ENCODE assay signal across 12 cellular contexts in the genomic region with DNA sequence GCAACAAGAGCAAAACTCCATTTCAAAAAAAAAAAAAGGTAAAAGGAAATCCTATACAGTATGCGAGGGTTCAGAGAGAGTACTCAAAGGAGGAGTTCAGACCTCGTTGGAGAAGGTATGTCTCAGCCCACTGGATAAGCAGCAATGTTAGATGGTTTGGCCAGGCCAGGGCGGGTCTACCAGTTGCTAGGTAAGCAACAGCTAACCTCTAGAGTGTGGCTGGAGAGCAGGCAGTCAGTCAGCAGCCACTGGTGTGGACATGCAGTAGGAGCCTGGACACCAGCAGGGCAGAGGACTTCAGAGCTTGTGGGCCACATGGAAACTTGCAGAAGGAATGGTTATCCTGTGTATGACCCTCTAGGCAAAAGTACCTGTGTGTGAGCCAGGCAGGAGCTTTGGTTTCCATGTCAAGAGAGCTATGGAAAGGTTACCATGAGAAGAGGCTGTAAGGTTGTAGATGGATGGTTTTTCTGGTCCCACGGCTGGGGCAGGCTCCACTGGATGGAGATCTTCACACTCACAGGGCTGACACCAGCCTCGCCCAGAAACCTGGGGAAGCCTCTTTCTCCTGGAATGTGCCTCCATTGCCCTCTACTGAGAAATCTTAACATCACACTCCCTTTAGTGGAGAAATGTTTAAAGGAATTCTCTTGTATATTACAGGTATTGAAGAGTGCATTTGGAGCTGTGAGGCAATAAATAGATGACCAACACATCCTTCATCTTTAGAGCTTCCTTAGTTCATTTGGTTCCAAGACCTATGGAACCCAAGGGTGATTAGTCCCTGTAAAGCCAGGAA.
A peak's percentile ranks its signal among the peaks of the same experiment; 100 is the strongest.
DNase-seq lines count a peak whose midpoint lies in the region; ATAC-seq, FAIRE-seq and TF ChIP-seq lines count a peak whose summit lies in the region.
"Had no signal": no experiment of that assay in that cellular context is flagged by ENCODE, and none has a peak within 500 bp of the region (broad histone marks: within the 10 kb centered on the region; RNA-seq: fewer than 3 reads in every experiment).

No MANE protein-coding gene starts in this region.

- ATAC-seq in pancreas (peak in 3 of 4 donors; percentile 43 to 50 (median 47)), GM18520 (IDR thresholded peaks at IDR 0.05; ENCODE audit: unreplicated experiment) (no peak)

- intact Hi-C loops in pancreas (cut with DNase I) = no loop called here

- H3K9me3 ChIP-seq in pancreas = no peaks in the 10 kb centered on the region
- H3K9me3 ChIP-seq: right atrium auricular region had no signal

- peak; percentile 13 for DNase-seq in DMS153 (lab: John Stamatoyannopoulos, UW)
- no peak for DNase-seq in DMS153 treated with DMSO at 0.1 percent for 48 hours (lab: John Stamatoyannopoulos, UW; ENCODE audit: unreplicated experiment)
- DNase-seq in M059J (ENCODE audit: low read depth) = peak; percentile 22
- peak; percentile 34 for DNase-seq in choroid plexus epithelial cell (ENCODE audit: low read depth)
- no peak for DNase-seq in pancreas
- DNase-seq in midbrain (lab: John Stamatoyannopoulos, UW) = no peak
- no peak for DNase-seq in NCI-H1436 treated with DMSO at 0.1 percent for 48 hours (lab: John Stamatoyannopoulos, UW)

- H3K36me3 ChIP-seq in pancreas = no peaks in the 10 kb centered on the region
- H3K36me3 ChIP-seq: right atrium auricular region had no signal

- no peaks in the 10 kb centered on the region for H3K27me3 ChIP-seq in pancreas
- H3K27me3 ChIP-seq: right atrium auricular region had no signal

- peak; percentile 56 for TF ChIP-seq CTCF in choroid plexus epithelial cell (conservative IDR thresholded peaks at IDR 0.05; ENCODE audit: low read depth, low read length)
- TF ChIP-seq CTCF in pancreas (IDR thresholded peaks at IDR 0.05) = peak in 1 of 4 donors; percentile 5

- no peak overlapping the region for H3K4me3 ChIP-seq in choroid plexus epithelial cell (ENCODE audit: low read depth, low read length)
- H3K4me3 ChIP-seq in pancreas = no peak overlapping the region
- H3K4me3 ChIP-seq: coronary artery, right atrium auricular region had no signal

- FAIRE-seq in pancreas (lab: Jason Lieb, UNC) = no peak
- FAIRE-seq: GM18507, RCC 7860 had no signal

- H3K27ac ChIP-seq in pancreas = no peak overlapping the region
- H3K27ac ChIP-seq: coronary artery, right atrium auricular region had no signal

- H3K4me1 ChIP-seq in pancreas = no peaks in the 10 kb centered on the region
- H3K4me1 ChIP-seq: right atrium auricular region had no signal

- WGBS in pancreas, 2 donors = 71 to 77% methylated on average over 5 of the region's 5 CpGs

Comparison
In these comparisons a context has a peak if more than half of its experiments do, and no peak if none do; other contexts are left out.
1. DNase-seq: peak in DMS153 (single experiment), M059J (single experiment) and choroid plexus epithelial cell (single experiment); none in DMS153 treated with DMSO at 0.1 percent for 48 hours (single experiment), pancreas (0 of 6), midbrain (single experiment) and NCI-H1436 treated with DMSO at 0.1 percent for 48 hours (single experiment).